ENCODE assay signal across 1 cellular context in the genomic region with DNA sequence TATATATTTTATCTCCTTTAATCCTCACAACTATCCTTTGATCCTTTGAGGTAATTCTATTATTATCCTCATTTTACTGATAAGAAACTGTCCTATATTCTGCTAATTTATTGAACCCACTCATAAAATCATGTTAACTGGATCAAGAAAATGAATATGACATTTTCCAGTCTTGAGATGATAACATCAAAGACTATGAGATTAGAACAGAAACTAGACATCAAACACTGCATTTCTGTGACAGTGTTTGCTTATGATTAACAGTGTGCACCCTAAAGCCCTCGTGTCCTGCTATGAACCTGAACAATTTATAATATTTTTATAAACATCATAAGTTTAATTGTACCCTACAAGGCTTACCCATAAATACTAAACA.
TF ChIP-seq lines count a peak whose summit lies in the region.

No MANE protein-coding gene starts in this region.

TF ChIP-seq in HepG2, 621 proteins besides CTCF, POLR2A, EP300 and RAD21 (continued from another document):
- TF ChIP-seq SOX13 (IDR thresholded peaks at IDR 0.05) (no peak), SOX13 (CRISPR knock-in tag; conservative IDR thresholded peaks at IDR 0.05 in 1 of 2, IDR thresholded peaks at IDR 0.05 in 1 of 2) (peak in 1 of 2 experiments; percentile 17; a peak in 1 of 4 replicates), NCOA2 (CRISPR knock-in tag; IDR thresholded peaks at IDR 0.05) (peak; percentile 12; the same call in 1 of the 2 replicates), PCBP1 (IDR thresholded peaks at IDR 0.05; ENCODE audit: borderline replicate concordance, low read depth, low read length) (no peak), ASH2L (IDR thresholded peaks at IDR 0.05; ENCODE audit: insufficient read length, low read depth, low read length) (peak; percentile 24), LCORL (IDR thresholded peaks at IDR 0.05) (no peak), LCORL (CRISPR knock-in tag; IDR thresholded peaks at IDR 0.05) (no peak)
